In the genomic region with DNA sequence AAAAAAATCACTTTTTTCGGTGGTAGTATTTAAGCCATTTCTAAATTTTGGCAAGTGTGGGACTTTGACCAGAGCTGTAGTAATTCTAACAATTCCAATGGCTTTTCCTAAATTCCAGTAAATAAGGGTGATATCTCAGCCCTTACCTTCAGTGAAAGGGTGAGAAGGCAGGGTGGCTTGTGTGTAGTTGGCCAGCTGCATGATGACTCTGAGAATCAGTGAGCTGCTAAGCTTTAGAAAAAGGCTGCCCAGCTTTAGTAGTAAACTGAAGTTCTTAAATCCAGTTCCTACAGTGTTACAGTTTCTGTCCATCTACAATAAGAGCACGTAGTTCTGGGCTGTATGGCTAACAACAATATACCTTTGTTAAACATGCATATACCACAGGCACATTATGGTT, we compare ENCODE assay signal across 11 cellular contexts. TPM values are rescaled to one million over a fixed set of nuclear protein-coding genes. Genes with fewer than 3 reads are reported as not detected.
A peak's percentile ranks its signal among the peaks of the same experiment; 100 is the strongest.
DNase-seq lines count a peak whose midpoint lies in the region; ATAC-seq and TF ChIP-seq lines count a peak whose summit lies in the region.
"Had no signal": no experiment of that assay in that cellular context is flagged by ENCODE, and none has a peak within 500 bp of the region (broad histone marks: within the 10 kb centered on the region; RNA-seq: fewer than 3 reads in every experiment).

No MANE protein-coding gene starts in this region.

- ATAC-seq in left lung (peak; percentile 10), aorta (ENCODE audit: low FRiP score) (no peak)

- H3K4me2 ChIP-seq in OCI-LY3 (ENCODE audit: low read length), result peak overlapping the region; percentile 81

- CTCF ChIA-PET in A673 (lab: Charles Lee), result no interaction called here

- H4K20me1 ChIP-seq in OCI-LY3 (ENCODE audit: insufficient read depth, low read length), result no peaks in the 10 kb centered on the region

- H3K4me3 ChIP-seq in left ventricle myocardium inferior (no peak overlapping the region), right atrium auricular region (no peak overlapping the region), OCI-LY3 (ENCODE audit: low read length) (peak overlapping the region; percentile 67), left lung (no peak overlapping the region), urinary bladder (ENCODE audit: low read depth, low read length) (no peak overlapping the region), aorta (ENCODE audit: low read length in 2 of 2) (no peak overlapping the region), A673 (ENCODE audit: low read depth, low read length, poor library complexity, severe bottlenecking) (no peak overlapping the region)
- H3K4me3 ChIP-seq: prostate gland had no signal

- intact Hi-C loops in left ventricle myocardium inferior (cut with micrococcal nuclease) (no loop called here), left lung (cut with DNase I) (no loop called here), aorta (cut with DNase I) (no loop called here), A673 (cut with micrococcal nuclease; ENCODE audit: unreplicated experiment) (no loop called here)

- H3K4me1 ChIP-seq in left ventricle myocardium inferior (peaks cover 13% of the 10 kb centered on the region), right atrium auricular region (peaks cover 0 to 11% of the 10 kb centered on the region in 2 donors), OCI-LY3 (ENCODE audit: low read length) (peaks cover 43% of the 10 kb centered on the region), left lung (no peaks in the 10 kb centered on the region), urinary bladder (ENCODE audit: insufficient read depth) (no peaks in the 10 kb centered on the region), aorta (ENCODE audit: control insufficient read depth in 1 of 2, insufficient read depth in 2 of 2, low read length in 2 of 2) (no peaks in the 10 kb centered on the region), A673 (ENCODE audit: insufficient read depth, low read length, poor library complexity, severe bottlenecking) (no peaks in the 10 kb centered on the region)
- H3K4me1 ChIP-seq: prostate gland had no signal

- H3K9me3 ChIP-seq in left ventricle myocardium inferior (replicated peaks), result no peaks in the 10 kb centered on the region
- H3K9me3 ChIP-seq in right atrium auricular region, result no peaks in the 10 kb centered on the region
- no peaks in the 10 kb centered on the region for H3K9me3 ChIP-seq in OCI-LY3 (ENCODE audit: insufficient read depth, low read length)
- no peaks in the 10 kb centered on the region for H3K9me3 ChIP-seq in left lung
- no peaks in the 10 kb centered on the region for H3K9me3 ChIP-seq in aorta (ENCODE audit: control insufficient read depth, low read length)
- no peaks in the 10 kb centered on the region for H3K9me3 ChIP-seq in A673 (ENCODE audit: low read depth, low read length, poor library complexity, severe bottlenecking)
- H3K9me3 ChIP-seq: prostate gland had no signal

- 74% methylated on average over 2 of the region's 2 CpGs for WGBS in urinary bladder
- WGBS in aorta, 2 donors, result 58 to 64% methylated on average over 2 of the region's 2 CpGs

- peaks cover 3% of the 10 kb centered on the region for H3K36me3 ChIP-seq in left ventricle myocardium inferior
- no peaks in the 10 kb centered on the region for H3K36me3 ChIP-seq in right atrium auricular region
- peaks cover 15% of the 10 kb centered on the region for H3K36me3 ChIP-seq in OCI-LY3 (replicated peaks; ENCODE audit: low read depth, low read length)
- no peaks in the 10 kb centered on the region for H3K36me3 ChIP-seq in left lung
- H3K36me3 ChIP-seq in urinary bladder (ENCODE audit: insufficient read depth), result no peaks in the 10 kb centered on the region
- H3K36me3 ChIP-seq in aorta (ENCODE audit: control insufficient read depth in 1 of 2, insufficient read depth in 2 of 2, low read length in 1 of 2), result no peaks in the 10 kb centered on the region
- no peaks in the 10 kb centered on the region for H3K36me3 ChIP-seq in A673 (ENCODE audit: insufficient read depth, low read length, poor library complexity, severe bottlenecking)
- H3K36me3 ChIP-seq: prostate gland had no signal

- POLR2A ChIA-PET in A673 (lab: Charles Lee; ENCODE audit: low non-redundant PET), result no interaction called here

- no peaks in the 10 kb centered on the region for H3K27me3 ChIP-seq in left ventricle myocardium inferior (ENCODE audit: low read depth)
- no peaks in the 10 kb centered on the region for H3K27me3 ChIP-seq in right atrium auricular region
- H3K27me3 ChIP-seq in OCI-LY3 (ENCODE audit: low read depth, low read length), result no peaks in the 10 kb centered on the region
- no peaks in the 10 kb centered on the region for H3K27me3 ChIP-seq in left lung
- H3K27me3 ChIP-seq in aorta (ENCODE audit: control insufficient read depth in 1 of 2, insufficient read depth in 2 of 2, low read length in 1 of 2), result no peaks in the 10 kb centered on the region
- H3K27me3 ChIP-seq in A673 (replicated peaks; ENCODE audit: insufficient read depth, low read depth, low read length, poor library complexity), result no peaks in the 10 kb centered on the region

- BruUV-seq in A673 (replicated peaks; lab: Mats Ljungman, UMichigan), result no TSS peak

- peak overlapping the region; percentile 6 for H3K27ac ChIP-seq in left ventricle myocardium inferior (replicated peaks)
- H3K27ac ChIP-seq in right atrium auricular region, result no peak overlapping the region
- H3K27ac ChIP-seq in OCI-LY3 (ENCODE audit: low read length), result peak overlapping the region; percentile 68
- H3K27ac ChIP-seq in left lung, result peak overlapping the region in 1 of 2 donors; percentile 23
- H3K27ac ChIP-seq in urinary bladder (ENCODE audit: low read depth), result peak overlapping the region; percentile 53
- H3K27ac ChIP-seq in aorta (ENCODE audit: low read depth in 1 of 2, low read length in 2 of 2), result no peak overlapping the region
- no peak overlapping the region for H3K27ac ChIP-seq in A673 (ENCODE audit: low read depth, low read length, poor library complexity, severe bottlenecking)
- H3K27ac ChIP-seq: prostate gland had no signal

- H2AFZ ChIP-seq in OCI-LY3 (ENCODE audit: low read depth, low read length), result peak overlapping the region; percentile 5; the same call in 1 of the 2 replicates

- TF ChIP-seq CTCF in left ventricle myocardium inferior (IDR thresholded peaks at IDR 0.05; ENCODE audit: borderline replicate concordance), result no peak
- TF ChIP-seq CTCF in right atrium auricular region (IDR thresholded peaks at IDR 0.05), result no peak
- no peak for TF ChIP-seq CTCF in OCI-LY3 (IDR thresholded peaks at IDR 0.05; ENCODE audit: low read depth, low read length)
- no peak for TF ChIP-seq CTCF in left lung (IDR thresholded peaks at IDR 0.05)
- TF ChIP-seq CTCF in A673 (conservative IDR thresholded peaks at IDR 0.05; ENCODE audit: low read depth, low read length), result no peak

- DNase-seq in left ventricle myocardium inferior, result no peak
- no peak for DNase-seq in right atrium auricular region (ENCODE audit: low spot score)
- no peak for DNase-seq in left lung
- no peak for DNase-seq in aorta
- no peak for DNase-seq in effector CD8-positive, alpha-beta T cell (lab: John Stamatoyannopoulos, UW)
- no peak for DNase-seq in A673 (ENCODE audit: low spot score)

- H3K79me2 ChIP-seq in OCI-LY3 (ENCODE audit: low read length), result no peaks in the 10 kb centered on the region

- H3K9ac ChIP-seq in OCI-LY3 (ENCODE audit: low read length), result peak overlapping the region; percentile 42; the same call in 1 of the 2 replicates

RNA-seq across cellular contexts. Expression of gene OXER1, which starts 42.0 kb away (rescaled TPM):
- total RNA-seq in left ventricle myocardium inferior (0.36 TPM), right atrium auricular region (under 1 TPM; 0.47 to 0.48 TPM), left lung (1 to 10 TPM; 1.7 to 2.7 TPM), urinary bladder (1.5 TPM), aorta (1 to 10 TPM; 2.2 to 4.2 TPM), A673 (2021) (0.46 and 0.90 TPM in 2 replicates)
- polyA plus RNA-seq in urinary bladder (5.6 TPM), aorta (1 to 10 TPM; 3.0 to 6.2 TPM)
- total RNA-seq: NCI-H460, RPMI7951 had no signal

Comparison
In these comparisons a context has a peak if more than half of its experiments do, and no peak if none do; other contexts are left out.
1. H3K27ac ChIP-seq: peak in left ventricle myocardium inferior (single experiment), OCI-LY3 (single experiment) and urinary bladder (single experiment); none in right atrium auricular region (0 of 2), aorta (0 of 2) and A673 (single experiment).